ENCODE assay signal across 10 cellular contexts in genomic region chr18:63299837-63300787, GRCh38. TPM values are rescaled to one million over a fixed set of nuclear protein-coding genes. Genes with fewer than 3 reads are reported as not detected.
DNase-seq lines count a peak whose midpoint lies in the region; ATAC-seq and TF ChIP-seq lines count a peak whose summit lies in the region.
"Had no signal": no experiment of that assay in that cellular context is flagged by ENCODE, and none has a peak within 500 bp of the region (broad histone marks: within the 10 kb centered on the region; RNA-seq: fewer than 3 reads in every experiment).

No MANE protein-coding gene starts in this region.

- H3K4me3 ChIP-seq in brain microvascular endothelial cell (ENCODE audit: low read depth, low read length) (no peak overlapping the region), subcutaneous abdominal adipose tissue (ENCODE audit: low read depth in 1 of 5, low read length in 5 of 5) (no peak overlapping the region), left ventricle myocardium inferior (no peak overlapping the region)
- H3K4me3 ChIP-seq: body of pancreas, K562 had no signal

- DNase-seq in activated T-cell treated with anti-CD3 and anti-CD28 coated beads for 24 hours (ENCODE audit: low read depth) (peak; percentile 36), brain microvascular endothelial cell (peak; percentile 46), left ventricle myocardium inferior (no peak), NCI-H2227 (lab: John Stamatoyannopoulos, UW; ENCODE audit: unreplicated experiment) (no peak), DMS79 treated with DMSO at 0.1 percent for 48 hours (lab: John Stamatoyannopoulos, UW) (no peak)
- DNase-seq in activated T-cell treated with anti-CD3 and anti-CD28 coated beads, Interleukin-2, amount 50 U/mL, for 1 hour = no peak
- DNase-seq: body of pancreas had no signal

- H3K27me3 ChIP-seq in brain microvascular endothelial cell (replicated peaks) = no peaks in the 10 kb centered on the region
- no peaks in the 10 kb centered on the region for H3K27me3 ChIP-seq in subcutaneous abdominal adipose tissue (ENCODE audit: control insufficient read depth in 5 of 5, insufficient read depth in 4 of 5, low read length in 5 of 5)
- no peaks in the 10 kb centered on the region for H3K27me3 ChIP-seq in left ventricle myocardium inferior (ENCODE audit: low read depth)
- H3K27me3 ChIP-seq: body of pancreas had no signal

- TF ChIP-seq CTCF in brain microvascular endothelial cell (IDR thresholded peaks at IDR 0.05; ENCODE audit: low read depth, low read length, missing control alignments) = no peak
- no peak for TF ChIP-seq CTCF in left ventricle myocardium inferior (IDR thresholded peaks at IDR 0.05; ENCODE audit: borderline replicate concordance)

- ATAC-seq in HG03159 (IDR thresholded peaks at IDR 0.05; ENCODE audit: unreplicated experiment) = peak; percentile 61
- ATAC-seq: body of pancreas, K562 had no signal

- H3K9me3 ChIP-seq in subcutaneous abdominal adipose tissue (ENCODE audit: control insufficient read depth in 5 of 5, low read length in 5 of 5) = no peaks in the 10 kb centered on the region
- H3K9me3 ChIP-seq in left ventricle myocardium inferior (replicated peaks) = no peaks in the 10 kb centered on the region
- H3K9me3 ChIP-seq: body of pancreas had no signal

- peaks cover 4 to 49% (median 43%) of the 10 kb centered on the region in 5 donors for H3K4me1 ChIP-seq in subcutaneous abdominal adipose tissue (ENCODE audit: control insufficient read depth in 5 of 5, insufficient read depth in 5 of 5, low read length in 5 of 5)
- H3K4me1 ChIP-seq in left ventricle myocardium inferior = peaks cover 26% of the 10 kb centered on the region
- H3K4me1 ChIP-seq: body of pancreas had no signal

- no peak overlapping the region for H3K9ac ChIP-seq in subcutaneous abdominal adipose tissue (ENCODE audit: low read length in 5 of 5)

- no peaks in the 10 kb centered on the region for H3K36me3 ChIP-seq in brain microvascular endothelial cell (replicated peaks)
- H3K36me3 ChIP-seq in subcutaneous abdominal adipose tissue (ENCODE audit: control insufficient read depth in 5 of 5, insufficient read depth in 5 of 5, low read length in 5 of 5) = peaks cover 0 to 6% (median 4%) of the 10 kb centered on the region in 5 donors
- H3K36me3 ChIP-seq in left ventricle myocardium inferior = no peaks in the 10 kb centered on the region

- in situ Hi-C loops in brain microvascular endothelial cell (cut with HindIII; ENCODE audit: low pct_ligation_motif_present, low sequenced_read_pairs) = no loop called here

- intact Hi-C loops in left ventricle myocardium inferior (cut with micrococcal nuclease) = no loop called here

- H3K27ac ChIP-seq in brain microvascular endothelial cell (no peak overlapping the region), subcutaneous abdominal adipose tissue (ENCODE audit: low read depth, low read length) (peak overlapping the region; percentile 73), left ventricle myocardium inferior (replicated peaks) (no peak overlapping the region)
- H3K27ac ChIP-seq: body of pancreas had no signal

RNA-seq across cellular contexts. Expression of gene BCL2, which starts 19.5 kb away (rescaled TPM):
- total RNA-seq in left ventricle myocardium inferior = 7.3 TPM

Comparison
In these comparisons a context has a peak if more than half of its experiments do, and no peak if none do; other contexts are left out.
1. DNase-seq: peak in activated T-cell treated with anti-CD3 and anti-CD28 coated beads for 24 hours (single experiment) and brain microvascular endothelial cell (single experiment); none in activated T-cell treated with anti-CD3 and anti-CD28 coated beads, Interleukin-2, amount 50 U/mL, for 1 hour (single experiment), left ventricle myocardium inferior (single experiment), NCI-H2227 (single experiment) and DMS79 treated with DMSO at 0.1 percent for 48 hours (single experiment).